7 cellular contexts compared by ENCODE assay signal in genomic region chr5:156634301-156634700, GRCh38.
"Had no signal": no experiment of that assay in that cellular context is flagged by ENCODE, and none has a peak within 500 bp of the region (broad histone marks: within the 10 kb centered on the region; RNA-seq: fewer than 3 reads in every experiment).

No MANE protein-coding gene starts in this region.

- H3K4me2 ChIP-seq: KMS-11 had no signal

- H3K4me3 ChIP-seq: K562 had no signal

- H3K9ac ChIP-seq: KMS-11 had no signal

- DNase-seq: KBM-7, KG1 had no signal

- FAIRE-seq: HTR-8/SVneo, K562 had no signal

- H3K27ac ChIP-seq: HL-60, KMS-11 had no signal

- H3K36me3 Mint-ChIP-seq: IgD-negative memory B cell had no signal

- ATAC-seq: K562 had no signal

- H3K27ac Mint-ChIP-seq: IgD-negative memory B cell had no signal
